ENCODE assay signal across 7 cellular contexts in the genomic region with DNA sequence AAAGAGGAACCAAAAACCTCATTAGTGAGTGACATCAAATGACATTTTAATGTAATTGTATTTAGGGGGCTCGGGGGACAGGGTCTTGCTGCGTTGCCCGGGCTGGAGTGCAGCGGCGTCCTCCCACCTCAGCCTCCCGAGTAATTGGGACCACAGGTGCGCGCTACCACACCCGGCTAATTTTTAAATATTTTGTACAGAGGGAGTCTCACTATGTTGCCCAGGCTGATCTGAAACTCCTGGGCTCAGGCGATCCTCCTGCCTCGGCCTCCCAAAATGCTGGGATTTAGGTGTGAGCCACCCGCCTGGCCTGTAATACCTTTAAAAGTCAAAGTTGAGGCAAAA. TPM values are rescaled to one million over a fixed set of nuclear protein-coding genes. Genes with fewer than 3 reads are reported as not detected.
DNase-seq lines count a peak whose midpoint lies in the region; ATAC-seq and TF ChIP-seq lines count a peak whose summit lies in the region.

No MANE protein-coding gene starts in this region.

- H3K9me3 Mint-ChIP-seq in activated B cell treated with CpG ODN at 0.5 μM for 24 hours = no peaks in the 10 kb centered on the region

- H3K27ac ChIP-seq in spleen = peak overlapping the region in 6 of 8 donors; percentile 12 to 88 (median 86)

- no peaks in the 10 kb centered on the region for H3K27me3 Mint-ChIP-seq in activated B cell treated with CpG ODN at 0.5 μM for 24 hours

- CTCF ChIA-PET in activated B cell treated with CpG ODN at 0.5 μM for 24 hours (lab: Charles Lee) = no interaction called here

- no peaks in the 10 kb centered on the region for H3K27me3 ChIP-seq in HAP-1 (ENCODE audit: low read depth)
- H3K27me3 ChIP-seq in spleen (replicated peaks in 1 of 7) = no peaks in the 10 kb centered on the region

- H3K4me3 ChIP-seq in HAP-1 (peak overlapping the region; percentile 73), iPS-11a (ENCODE audit: low read depth, low read length) (peak overlapping the region; percentile 69), spleen (peak overlapping the region; percentile 74 to 99 (median 90))

- TF ChIP-seq CTCF in activated B cell treated with CpG ODN at 0.5 μM for 24 hours (IDR thresholded peaks at IDR 0.05) (no peak), spleen (IDR thresholded peaks at IDR 0.05 in 8 of 11, conservative IDR thresholded peaks at IDR 0.05 in 3 of 11) (no peak)

- WGBS in spleen, 5 donors = 40 to 47% (median 44%) methylated on average over 12 of the region's 12 CpGs

- H3K9me3 ChIP-seq in HAP-1 = no peaks in the 10 kb centered on the region; the same call in 1 of the 2 replicates
- H3K9me3 ChIP-seq in spleen = no peaks in the 10 kb centered on the region

- peak overlapping the region; percentile 88 for H3K27ac Mint-ChIP-seq in activated B cell treated with CpG ODN at 0.5 μM for 24 hours

- peak overlapping the region; percentile 95 for H3K4me3 Mint-ChIP-seq in activated B cell treated with CpG ODN at 0.5 μM for 24 hours

- in situ Hi-C loops in HAP-1 (cut with MboI; ENCODE audit: low sequenced_read_pairs) = no loop called here

- TF ChIP-seq POLR2A in spleen (IDR thresholded peaks at IDR 0.05) = no peak

- H3K36me3 ChIP-seq in HAP-1 (replicated peaks) = peaks cover 73% of the 10 kb centered on the region
- peaks cover 0 to 63% (median 41%) of the 10 kb centered on the region in 6 donors for H3K36me3 ChIP-seq in spleen

- POLR2A ChIA-PET in activated B cell treated with CpG ODN at 0.5 μM for 24 hours (lab: Charles Lee) = interaction anchor here (0.7 to 2.5 kb wide), 9 partner anchors 10 to 181 kb away, joined by 3 to 50 read pairs (median 8); a partner anchor contains a TSS

- peaks cover 53% of the 10 kb centered on the region for H3K36me3 Mint-ChIP-seq in activated B cell treated with CpG ODN at 0.5 μM for 24 hours (ENCODE audit: low read depth)

- no peak for DNase-seq in HAP-1 (ENCODE audit: low spot score in 2 of 2)
- DNase-seq in activated B cell treated with CpG ODN at 0.5 μM for 24 hours = no peak
- DNase-seq in spleen = no peak
- no peak for DNase-seq in cerebellum (ENCODE audit: low spot score)

- ATAC-seq in activated B cell treated with CpG ODN at 0.5 μM for 24 hours (ENCODE audit: low read depth) (no peak), GM21825 (IDR thresholded peaks at IDR 0.05; ENCODE audit: unreplicated experiment) (no peak), GM21786 (IDR thresholded peaks at IDR 0.05; ENCODE audit: unreplicated experiment) (no peak)

- intact Hi-C loops in activated B cell treated with CpG ODN at 0.5 μM for 24 hours (cut with micrococcal nuclease) (no loop called here), spleen (cut with DNase I; ENCODE audit: low total_unique reads) (no loop called here)

- peaks cover 27% of the 10 kb centered on the region for H3K4me1 Mint-ChIP-seq in activated B cell treated with CpG ODN at 0.5 μM for 24 hours

- peaks cover 12% of the 10 kb centered on the region for H3K4me1 ChIP-seq in HAP-1
- peaks cover 11 to 50% (median 32%) of the 10 kb centered on the region in 6 donors for H3K4me1 ChIP-seq in spleen

RNA-seq across cellular contexts. Expression of a gene that starts 0.6 kb away (rescaled TPM):
- 34.9 and 36.6 TPM in 2 replicates for total RNA-seq in activated B cell treated with CpG ODN at 0.5 μM for 24 hours
- 10 to 100 TPM; 13.6 to 25.1 (median 17.2) TPM for total RNA-seq in spleen
- 10 to 100 TPM; 39.8 to 48.1 (median 46.6) TPM for polyA plus RNA-seq in spleen
- 13.0 TPM for total RNA-seq in cerebellum

RNA-seq across cellular contexts. Expression of a gene that starts 0.8 kb away (rescaled TPM):
- total RNA-seq in activated B cell treated with CpG ODN at 0.5 μM for 24 hours (26.5 and 30.6 TPM in 2 replicates), spleen (10 to 100 TPM in 4 of 7 donors, 1 to 10 TPM in 3; 5.2 to 17.9 (median 13.2) TPM), cerebellum (3.4 TPM)
- polyA plus RNA-seq in spleen = 10 to 100 TPM; 13.1 to 24.1 (median 21.2) TPM

RNA-seq across cellular contexts. Expression of a gene that starts 18.2 kb away (rescaled TPM):
- total RNA-seq in activated B cell treated with CpG ODN at 0.5 μM for 24 hours (0.67 and 1.3 TPM in 2 replicates), spleen (10 to 100 TPM in 4 of 7 donors, 1 to 10 TPM in 3; 6.5 to 23.0 (median 14.9) TPM), cerebellum (5.3 TPM)
- 10 to 100 TPM in 1 of 3 donors, 1 to 10 TPM in 2; 7.0 to 11.4 (median 9.2) TPM for polyA plus RNA-seq in spleen

RNA-seq across cellular contexts. Expression of a gene that starts 23.8 kb away (rescaled TPM):
- total RNA-seq in activated B cell treated with CpG ODN at 0.5 μM for 24 hours (51.7 and 53.6 TPM in 2 replicates), spleen (10 to 100 TPM; 34.8 to 82.4 (median 50.0) TPM), cerebellum (27.5 TPM)
- 100 to 1,000 TPM; 115 to 122 (median 121) TPM for polyA plus RNA-seq in spleen
